In the genomic region with DNA sequence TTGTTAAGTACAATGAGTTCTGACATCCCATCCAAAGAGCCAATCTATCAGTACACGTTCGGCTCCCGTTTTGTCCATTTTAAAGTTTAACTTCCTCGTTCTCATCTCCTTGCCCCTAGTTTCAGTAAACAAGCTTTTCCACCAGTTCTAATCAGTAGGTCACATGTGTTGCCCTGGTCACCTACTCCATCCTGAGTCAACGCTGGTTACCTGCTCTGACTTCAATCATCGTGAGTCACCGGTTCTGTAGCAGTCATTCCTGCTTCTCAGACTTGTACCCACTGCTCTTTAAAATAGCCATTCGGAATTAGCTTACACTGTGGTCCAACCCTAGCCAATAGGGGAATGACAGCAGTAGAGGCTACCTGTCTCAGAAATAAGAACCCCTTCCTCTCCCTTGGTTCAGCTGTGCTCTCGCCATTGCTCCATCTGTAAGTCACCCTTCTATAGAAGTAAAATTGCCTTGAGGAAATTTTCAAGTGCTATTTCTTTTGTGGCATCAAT, we compare ENCODE assay signal across 1 cellular context.
TF ChIP-seq lines count a peak whose summit lies in the region.

No MANE protein-coding gene starts in this region.

TF ChIP-seq in HepG2, 621 proteins besides CTCF, POLR2A, EP300 and RAD21 (continued from another document and continues in another):
- TF ChIP-seq, protein P1, sequence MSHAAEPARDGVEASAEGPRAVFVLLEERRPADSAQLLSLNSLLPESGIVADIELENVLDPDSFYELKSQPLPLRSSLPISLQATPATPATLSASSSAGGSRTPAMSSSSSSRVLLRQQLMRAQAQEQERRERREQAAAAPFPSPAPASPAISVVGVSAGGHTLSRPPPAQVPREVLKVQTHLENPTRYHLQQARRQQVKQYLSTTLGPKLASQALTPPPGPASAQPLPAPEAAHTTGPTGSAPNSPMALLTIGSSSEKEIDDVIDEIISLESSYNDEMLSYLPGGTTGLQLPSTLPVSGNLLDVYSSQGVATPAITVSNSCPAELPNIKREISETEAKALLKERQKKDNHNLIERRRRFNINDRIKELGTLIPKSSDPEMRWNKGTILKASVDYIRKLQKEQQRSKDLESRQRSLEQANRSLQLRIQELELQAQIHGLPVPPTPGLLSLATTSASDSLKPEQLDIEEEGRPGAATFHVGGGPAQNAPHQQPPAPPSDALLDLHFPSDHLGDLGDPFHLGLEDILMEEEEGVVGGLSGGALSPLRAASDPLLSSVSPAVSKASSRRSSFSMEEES (CRISPR knock-in tag; IDR thresholded peaks at IDR 0.05) = peak; percentile 98
- TF ChIP-seq ZNF788 (CRISPR knock-in tag; IDR thresholded peaks at IDR 0.05; ENCODE audit: borderline replicate concordance) (peak; percentile 74; the same call in 1 of the 2 replicates), POGZ (CRISPR knock-in tag; IDR thresholded peaks at IDR 0.05) (peak; percentile 85), ZNF33B (CRISPR knock-in tag; IDR thresholded peaks at IDR 0.05) (no peak), IKZF4 (CRISPR knock-in tag; IDR thresholded peaks at IDR 0.05; ENCODE audit: borderline replicate concordance, low read depth, not compliant biosample characterization) (peak; percentile 10), SP2 (CRISPR knock-in tag; IDR thresholded peaks at IDR 0.05) (no peak), ZSCAN12 (CRISPR knock-in tag; IDR thresholded peaks at IDR 0.05) (no peak), ZNF839 (CRISPR knock-in tag; IDR thresholded peaks at IDR 0.05; ENCODE audit: borderline replicate concordance) (no peak), AKAP8 (CRISPR knock-in tag; IDR thresholded peaks at IDR 0.05) (no peak), ZNF232 (CRISPR knock-in tag; IDR thresholded peaks at IDR 0.05; ENCODE audit: borderline replicate concordance) (peak; percentile 76; the same call in 1 of the 2 replicates), PAX8 (CRISPR knock-in tag; IDR thresholded peaks at IDR 0.05; ENCODE audit: borderline replicate concordance) (no peak), RXRB (CRISPR knock-in tag; IDR thresholded peaks at IDR 0.05; ENCODE audit: borderline replicate concordance) (peak; percentile 95), ZNF773 (CRISPR knock-in tag; IDR thresholded peaks at IDR 0.05; ENCODE audit: borderline replicate concordance) (no peak), TEAD2 (CRISPR knock-in tag; IDR thresholded peaks at IDR 0.05) (no peak), HCFC1 (IDR thresholded peaks at IDR 0.05; ENCODE audit: low read depth, low read length) (0 out of 2 replicates have a peak, but pooled peaks have one; percentile 28), RFX1 (IDR thresholded peaks at IDR 0.05) (peak; percentile 72; the same call in 1 of the 2 replicates), TOE1 (CRISPR knock-in tag; IDR thresholded peaks at IDR 0.05) (0 out of 2 replicates have a peak, but pooled peaks have one; percentile 22), ZNF761 (CRISPR knock-in tag; conservative IDR thresholded peaks at IDR 0.05) (no peak), RBM39 (IDR thresholded peaks at IDR 0.05; ENCODE audit: low read depth, low read length, poor library complexity, severe bottlenecking) (no peak), ZFP36 (IDR thresholded peaks at IDR 0.05; ENCODE audit: borderline replicate concordance, low read depth, low read length, partially characterized antibody) (no peak), EED (CRISPR knock-in tag; IDR thresholded peaks at IDR 0.05) (no peak), ZNF614 (CRISPR knock-in tag; IDR thresholded peaks at IDR 0.05; ENCODE audit: borderline replicate concordance) (no peak), U2AF1 (optimal IDR thresholded peaks at IDR 0.05; ENCODE audit: low read depth, low read length) (no peak), NR2C2 (CRISPR knock-in tag; IDR thresholded peaks at IDR 0.05; ENCODE audit: borderline replicate concordance) (peak; percentile 61; the same call in 1 of the 2 replicates), PPARG (CRISPR knock-in tag; conservative IDR thresholded peaks at IDR 0.05) (peak; percentile 72)
- TF ChIP-seq, protein P2, sequence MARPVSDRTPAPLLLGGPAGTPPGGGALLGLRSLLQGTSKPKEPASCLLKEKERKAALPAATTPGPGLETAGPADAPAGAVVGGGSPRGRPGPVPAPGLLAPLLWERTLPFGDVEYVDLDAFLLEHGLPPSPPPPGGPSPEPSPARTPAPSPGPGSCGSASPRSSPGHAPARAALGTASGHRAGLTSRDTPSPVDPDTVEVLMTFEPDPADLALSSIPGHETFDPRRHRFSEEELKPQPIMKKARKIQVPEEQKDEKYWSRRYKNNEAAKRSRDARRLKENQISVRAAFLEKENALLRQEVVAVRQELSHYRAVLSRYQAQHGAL (CRISPR knock-in tag; IDR thresholded peaks at IDR 0.05; ENCODE audit: not compliant biosample characterization) = peak; percentile 31
- TF ChIP-seq, protein P3, sequence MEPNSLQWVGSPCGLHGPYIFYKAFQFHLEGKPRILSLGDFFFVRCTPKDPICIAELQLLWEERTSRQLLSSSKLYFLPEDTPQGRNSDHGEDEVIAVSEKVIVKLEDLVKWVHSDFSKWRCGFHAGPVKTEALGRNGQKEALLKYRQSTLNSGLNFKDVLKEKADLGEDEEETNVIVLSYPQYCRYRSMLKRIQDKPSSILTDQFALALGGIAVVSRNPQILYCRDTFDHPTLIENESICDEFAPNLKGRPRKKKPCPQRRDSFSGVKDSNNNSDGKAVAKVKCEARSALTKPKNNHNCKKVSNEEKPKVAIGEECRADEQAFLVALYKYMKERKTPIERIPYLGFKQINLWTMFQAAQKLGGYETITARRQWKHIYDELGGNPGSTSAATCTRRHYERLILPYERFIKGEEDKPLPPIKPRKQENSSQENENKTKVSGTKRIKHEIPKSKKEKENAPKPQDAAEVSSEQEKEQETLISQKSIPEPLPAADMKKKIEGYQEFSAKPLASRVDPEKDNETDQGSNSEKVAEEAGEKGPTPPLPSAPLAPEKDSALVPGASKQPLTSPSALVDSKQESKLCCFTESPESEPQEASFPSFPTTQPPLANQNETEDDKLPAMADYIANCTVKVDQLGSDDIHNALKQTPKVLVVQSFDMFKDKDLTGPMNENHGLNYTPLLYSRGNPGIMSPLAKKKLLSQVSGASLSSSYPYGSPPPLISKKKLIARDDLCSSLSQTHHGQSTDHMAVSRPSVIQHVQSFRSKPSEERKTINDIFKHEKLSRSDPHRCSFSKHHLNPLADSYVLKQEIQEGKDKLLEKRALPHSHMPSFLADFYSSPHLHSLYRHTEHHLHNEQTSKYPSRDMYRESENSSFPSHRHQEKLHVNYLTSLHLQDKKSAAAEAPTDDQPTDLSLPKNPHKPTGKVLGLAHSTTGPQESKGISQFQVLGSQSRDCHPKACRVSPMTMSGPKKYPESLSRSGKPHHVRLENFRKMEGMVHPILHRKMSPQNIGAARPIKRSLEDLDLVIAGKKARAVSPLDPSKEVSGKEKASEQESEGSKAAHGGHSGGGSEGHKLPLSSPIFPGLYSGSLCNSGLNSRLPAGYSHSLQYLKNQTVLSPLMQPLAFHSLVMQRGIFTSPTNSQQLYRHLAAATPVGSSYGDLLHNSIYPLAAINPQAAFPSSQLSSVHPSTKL (CRISPR knock-in tag; IDR thresholded peaks at IDR 0.05) = peak; percentile 89
- TF ChIP-seq, protein P4, sequence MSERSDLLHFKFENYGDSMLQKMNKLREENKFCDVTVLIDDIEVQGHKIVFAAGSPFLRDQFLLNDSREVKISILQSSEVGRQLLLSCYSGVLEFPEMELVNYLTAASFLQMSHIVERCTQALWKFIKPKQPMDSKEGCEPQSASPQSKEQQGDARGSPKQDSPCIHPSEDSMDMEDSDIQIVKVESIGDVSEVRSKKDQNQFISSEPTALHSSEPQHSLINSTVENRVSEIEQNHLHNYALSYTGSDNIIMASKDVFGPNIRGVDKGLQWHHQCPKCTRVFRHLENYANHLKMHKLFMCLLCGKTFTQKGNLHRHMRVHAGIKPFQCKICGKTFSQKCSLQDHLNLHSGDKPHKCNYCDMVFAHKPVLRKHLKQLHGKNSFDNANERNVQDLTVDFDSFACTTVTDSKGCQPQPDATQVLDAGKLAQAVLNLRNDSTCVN (CRISPR knock-in tag; IDR thresholded peaks at IDR 0.05; ENCODE audit: borderline replicate concordance) = peak; percentile 57; the same call in 1 of the 2 replicates
- TF ChIP-seq, protein P5, sequence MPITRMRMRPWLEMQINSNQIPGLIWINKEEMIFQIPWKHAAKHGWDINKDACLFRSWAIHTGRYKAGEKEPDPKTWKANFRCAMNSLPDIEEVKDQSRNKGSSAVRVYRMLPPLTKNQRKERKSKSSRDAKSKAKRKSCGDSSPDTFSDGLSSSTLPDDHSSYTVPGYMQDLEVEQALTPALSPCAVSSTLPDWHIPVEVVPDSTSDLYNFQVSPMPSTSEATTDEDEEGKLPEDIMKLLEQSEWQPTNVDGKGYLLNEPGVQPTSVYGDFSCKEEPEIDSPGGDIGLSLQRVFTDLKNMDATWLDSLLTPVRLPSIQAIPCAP (CRISPR knock-in tag; IDR thresholded peaks at IDR 0.05; ENCODE audit: low read depth) = peak; percentile 41; the same call in 1 of the 2 replicates
- TF ChIP-seq, protein P6, sequence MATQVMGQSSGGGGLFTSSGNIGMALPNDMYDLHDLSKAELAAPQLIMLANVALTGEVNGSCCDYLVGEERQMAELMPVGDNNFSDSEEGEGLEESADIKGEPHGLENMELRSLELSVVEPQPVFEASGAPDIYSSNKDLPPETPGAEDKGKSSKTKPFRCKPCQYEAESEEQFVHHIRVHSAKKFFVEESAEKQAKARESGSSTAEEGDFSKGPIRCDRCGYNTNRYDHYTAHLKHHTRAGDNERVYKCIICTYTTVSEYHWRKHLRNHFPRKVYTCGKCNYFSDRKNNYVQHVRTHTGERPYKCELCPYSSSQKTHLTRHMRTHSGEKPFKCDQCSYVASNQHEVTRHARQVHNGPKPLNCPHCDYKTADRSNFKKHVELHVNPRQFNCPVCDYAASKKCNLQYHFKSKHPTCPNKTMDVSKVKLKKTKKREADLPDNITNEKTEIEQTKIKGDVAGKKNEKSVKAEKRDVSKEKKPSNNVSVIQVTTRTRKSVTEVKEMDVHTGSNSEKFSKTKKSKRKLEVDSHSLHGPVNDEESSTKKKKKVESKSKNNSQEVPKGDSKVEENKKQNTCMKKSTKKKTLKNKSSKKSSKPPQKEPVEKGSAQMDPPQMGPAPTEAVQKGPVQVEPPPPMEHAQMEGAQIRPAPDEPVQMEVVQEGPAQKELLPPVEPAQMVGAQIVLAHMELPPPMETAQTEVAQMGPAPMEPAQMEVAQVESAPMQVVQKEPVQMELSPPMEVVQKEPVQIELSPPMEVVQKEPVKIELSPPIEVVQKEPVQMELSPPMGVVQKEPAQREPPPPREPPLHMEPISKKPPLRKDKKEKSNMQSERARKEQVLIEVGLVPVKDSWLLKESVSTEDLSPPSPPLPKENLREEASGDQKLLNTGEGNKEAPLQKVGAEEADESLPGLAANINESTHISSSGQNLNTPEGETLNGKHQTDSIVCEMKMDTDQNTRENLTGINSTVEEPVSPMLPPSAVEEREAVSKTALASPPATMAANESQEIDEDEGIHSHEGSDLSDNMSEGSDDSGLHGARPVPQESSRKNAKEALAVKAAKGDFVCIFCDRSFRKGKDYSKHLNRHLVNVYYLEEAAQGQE (IDR thresholded peaks at IDR 0.05; ENCODE audit: borderline replicate concordance in 1 of 2, low read depth in 1 of 2, low read length in 2 of 2) = no peak
- TF ChIP-seq, protein P7, sequence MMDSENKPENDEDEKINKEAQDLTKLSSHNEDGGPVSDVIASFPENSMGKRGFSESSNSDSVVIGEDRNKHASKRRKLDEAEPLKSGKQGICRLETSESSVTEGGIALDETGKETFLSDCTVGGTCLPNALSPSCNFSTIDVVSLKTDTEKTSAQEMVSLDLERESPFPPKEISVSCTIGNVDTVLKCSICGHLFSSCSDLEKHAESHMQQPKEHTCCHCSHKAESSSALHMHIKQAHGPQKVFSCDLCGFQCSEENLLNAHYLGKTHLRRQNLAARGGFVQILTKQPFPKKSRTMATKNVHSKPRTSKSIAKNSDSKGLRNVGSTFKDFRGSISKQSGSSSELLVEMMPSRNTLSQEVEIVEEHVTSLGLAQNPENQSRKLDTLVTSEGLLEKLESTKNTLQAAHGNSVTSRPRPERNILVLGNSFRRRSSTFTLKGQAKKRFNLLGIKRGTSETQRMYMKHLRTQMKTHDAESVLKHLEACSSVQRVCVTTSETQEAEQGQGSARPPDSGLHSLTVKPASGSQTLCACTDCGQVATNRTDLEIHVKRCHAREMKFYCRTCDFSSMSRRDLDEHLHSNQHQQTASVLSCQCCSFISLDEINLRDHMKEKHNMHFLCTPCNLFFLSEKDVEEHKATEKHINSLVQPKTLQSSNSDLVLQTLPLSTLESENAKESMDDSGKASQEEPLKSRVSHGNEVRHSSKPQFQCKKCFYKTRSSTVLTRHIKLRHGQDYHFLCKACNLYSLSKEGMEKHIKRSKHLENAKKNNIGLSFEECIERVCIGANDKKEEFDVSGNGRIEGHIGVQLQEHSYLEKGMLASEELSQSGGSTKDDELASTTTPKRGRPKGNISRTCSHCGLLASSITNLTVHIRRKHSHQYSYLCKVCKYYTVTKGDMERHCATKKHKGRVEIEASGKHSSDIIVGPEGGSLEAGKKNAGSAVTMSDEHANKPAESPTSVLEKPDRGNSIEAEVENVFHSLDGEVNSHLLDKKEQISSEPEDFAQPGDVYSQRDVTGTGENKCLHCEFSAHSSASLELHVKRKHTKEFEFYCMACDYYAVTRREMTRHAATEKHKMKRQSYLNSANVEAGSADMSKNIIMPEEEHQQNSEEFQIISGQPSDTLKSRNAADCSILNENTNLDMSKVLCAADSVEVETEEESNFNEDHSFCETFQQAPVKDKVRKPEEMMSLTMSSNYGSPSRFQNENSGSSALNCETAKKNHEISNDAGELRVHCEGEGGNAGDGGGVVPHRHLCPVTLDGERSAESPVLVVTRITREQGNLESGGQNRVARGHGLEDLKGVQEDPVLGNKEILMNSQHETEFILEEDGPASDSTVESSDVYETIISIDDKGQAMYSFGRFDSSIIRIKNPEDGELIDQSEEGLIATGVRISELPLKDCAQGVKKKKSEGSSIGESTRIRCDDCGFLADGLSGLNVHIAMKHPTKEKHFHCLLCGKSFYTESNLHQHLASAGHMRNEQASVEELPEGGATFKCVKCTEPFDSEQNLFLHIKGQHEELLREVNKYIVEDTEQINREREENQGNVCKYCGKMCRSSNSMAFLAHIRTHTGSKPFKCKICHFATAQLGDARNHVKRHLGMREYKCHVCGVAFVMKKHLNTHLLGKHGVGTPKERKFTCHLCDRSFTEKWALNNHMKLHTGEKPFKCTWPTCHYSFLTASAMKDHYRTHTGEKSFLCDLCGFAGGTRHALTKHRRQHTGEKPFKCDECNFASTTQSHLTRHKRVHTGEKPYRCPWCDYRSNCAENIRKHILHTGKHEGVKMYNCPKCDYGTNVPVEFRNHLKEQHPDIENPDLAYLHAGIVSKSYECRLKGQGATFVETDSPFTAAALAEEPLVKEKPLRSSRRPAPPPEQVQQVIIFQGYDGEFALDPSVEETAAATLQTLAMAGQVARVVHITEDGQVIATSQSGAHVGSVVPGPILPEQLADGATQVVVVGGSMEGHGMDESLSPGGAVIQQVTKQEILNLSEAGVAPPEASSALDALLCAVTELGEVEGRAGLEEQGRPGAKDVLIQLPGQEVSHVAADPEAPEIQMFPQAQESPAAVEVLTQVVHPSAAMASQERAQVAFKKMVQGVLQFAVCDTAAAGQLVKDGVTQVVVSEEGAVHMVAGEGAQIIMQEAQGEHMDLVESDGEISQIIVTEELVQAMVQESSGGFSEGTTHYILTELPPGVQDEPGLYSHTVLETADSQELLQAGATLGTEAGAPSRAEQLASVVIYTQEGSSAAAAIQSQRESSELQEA (CRISPR knock-in tag; IDR thresholded peaks at IDR 0.05; ENCODE audit: not compliant biosample characterization) = no peak
